Comparison of ENCODE assay signal across 20 cellular contexts in the genomic region with DNA sequence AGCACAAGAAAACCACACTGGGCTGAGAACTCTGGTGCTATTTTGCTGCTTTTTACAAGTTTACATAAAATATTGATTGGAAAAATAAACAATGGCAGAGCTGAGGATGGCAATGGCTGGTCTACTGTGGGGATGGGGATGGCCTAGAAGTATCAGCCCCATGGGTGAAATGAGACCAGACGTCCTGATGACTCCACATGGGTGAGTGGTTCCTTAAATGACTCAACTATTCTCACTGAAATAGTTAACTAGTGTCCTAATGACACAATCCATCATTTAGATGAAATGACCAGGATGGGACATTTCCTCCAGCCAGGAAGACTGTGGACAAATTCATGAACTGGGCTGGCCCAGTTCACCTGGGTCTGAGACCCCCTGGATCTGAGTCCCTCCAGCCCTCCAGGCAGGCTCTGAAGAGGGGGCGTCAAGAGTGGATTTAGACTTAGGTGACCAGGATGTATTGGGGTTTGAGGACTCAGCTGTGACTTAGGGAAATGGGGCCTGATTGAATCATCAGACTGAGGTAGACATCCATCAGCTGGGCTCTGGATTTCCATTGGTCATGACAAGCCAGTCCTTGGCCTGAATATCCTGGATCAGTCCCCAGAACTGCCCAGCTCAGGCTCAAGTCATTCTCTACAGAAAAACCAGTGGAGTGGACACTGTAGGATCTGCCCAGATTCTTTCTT.
DNase-seq lines count a peak whose midpoint lies in the region; ATAC-seq and TF ChIP-seq lines count a peak whose summit lies in the region.
"Had no signal": no experiment of that assay in that cellular context is flagged by ENCODE, and none has a peak within 500 bp of the region (broad histone marks: within the 10 kb centered on the region; RNA-seq: fewer than 3 reads in every experiment).

No MANE protein-coding gene starts in this region.

- H2AFZ ChIP-seq in neuronal stem cell (ENCODE audit: low read length) = no peak overlapping the region

- H3K27ac ChIP-seq in CD4-positive, alpha-beta memory T cell (ENCODE audit: low read depth, low read length) = peak overlapping the region; percentile 49
- peak overlapping the region; percentile 12 for H3K27ac ChIP-seq in effector memory CD4-positive, alpha-beta T cell (ENCODE audit: insufficient read depth, low read length, poor library complexity, severe bottlenecking)
- no peak overlapping the region for H3K27ac ChIP-seq in neuronal stem cell (replicated peaks; ENCODE audit: low read length)

- H2AK5ac ChIP-seq in neuronal stem cell (ENCODE audit: low read depth, low read length) = no peak overlapping the region

- H3K9me3 Mint-ChIP-seq in CD4-positive, alpha-beta memory T cell = peaks cover 0 to 2% (median 0%) of the 10 kb centered on the region in 8 donors
- no peaks in the 10 kb centered on the region for H3K9me3 Mint-ChIP-seq in T-cell
- H3K9me3 Mint-ChIP-seq: HFFc6 had no signal

- no peak for TF ChIP-seq CTCF in foreskin fibroblast (IDR thresholded peaks at IDR 0.05; ENCODE audit: low read depth, low read length)

- H3K18ac ChIP-seq in neuronal stem cell (ENCODE audit: low read length) = no peak overlapping the region

- no peaks in the 10 kb centered on the region for H3K27me3 Mint-ChIP-seq in CD4-positive, alpha-beta memory T cell
- H3K27me3 Mint-ChIP-seq in T-cell = peaks cover 0 to 5% of the 10 kb centered on the region in 2 donors

- WGBS in neuronal stem cell (ENCODE audit: extremely low coverage in 2 of 2, insufficient read length in 2 of 2, insufficient replicate concordance in 1 of 2), 2 donors = no CpG with 5 or more reads among the region's 2 CpGs

- H3K14ac ChIP-seq in neuronal stem cell (ENCODE audit: low read length) = no peak overlapping the region

- DNase-seq in CD4-positive, alpha-beta memory T cell = no peak
- DNase-seq in T-cell (no peak), neuronal stem cell (ENCODE audit: low spot score) (no peak), foreskin fibroblast (no peak)
- DNase-seq in effector memory CD4-positive, alpha-beta T cell = no peak
- DNase-seq: GF-D8, H7, HFFc6, NCI-H1417, NCI-H187, NCI-H226, NCI-H524, NCI-H82, PC-3, RPMI8226, SHP77 treated with DMSO at 0.1 percent for 48 hours, SK-N-SH had no signal

- no peak overlapping the region for H3K9ac ChIP-seq in neuronal stem cell (ENCODE audit: low read depth, low read length, poor library complexity)
- H3K9ac ChIP-seq: BLaER1, SK-N-SH had no signal

- CTCF ChIA-PET in CD4-positive, alpha-beta memory T cell (lab: Charles Lee; ENCODE audit: partially characterized antibody) = interaction anchor here (0.7 to 9.4 kb wide), 27 partner anchors 7 to 168 kb away, joined by 3 to 172 read pairs (median 12); a partner anchor contains a TSS
- CTCF ChIA-PET in T-cell (lab: Charles Lee) = interaction anchor here (0.5 to 3.0 kb wide), 10 partner anchors 14 to 169 kb away, joined by 3 to 22 read pairs (median 5); no protein-coding TSS in a partner anchor

- H2BK5ac ChIP-seq in neuronal stem cell (ENCODE audit: low read length) = no peak overlapping the region

- no peak overlapping the region for H4K91ac ChIP-seq in neuronal stem cell (ENCODE audit: low read depth, low read length, poor library complexity)

- H2BK12ac ChIP-seq in neuronal stem cell (ENCODE audit: low read length) = no peak overlapping the region

- POLR2A ChIA-PET in CD4-positive, alpha-beta memory T cell (lab: Charles Lee; ENCODE audit: partially characterized antibody) = interaction anchor here (0.7 to 7.7 kb wide), 18 partner anchors 10 to 95 kb away, joined by 3 to 127 read pairs (median 6); no protein-coding TSS in a partner anchor
- POLR2A ChIA-PET in T-cell (lab: Charles Lee) = interaction anchor here in 1 of 2 donors (0.6 kb wide), 1 partner anchor 10 kb away, joined by 3 read pairs; no protein-coding TSS in a partner anchor

- H3K79me1 ChIP-seq in neuronal stem cell (ENCODE audit: low read depth, low read length) = no peaks in the 10 kb centered on the region

- H3K4ac ChIP-seq in neuronal stem cell (ENCODE audit: low read length) = no peak overlapping the region

- H3K27ac Mint-ChIP-seq in CD4-positive, alpha-beta memory T cell = peak overlapping the region in 6 of 7 donors; percentile 87 to 94 (median 91)
- H3K27ac Mint-ChIP-seq in T-cell = peak overlapping the region; percentile 82 to 94
- H3K27ac Mint-ChIP-seq: HFFc6 had no signal

- peaks cover 37 to 77% (median 53%) of the 10 kb centered on the region in 4 donors for H3K4me1 Mint-ChIP-seq in CD4-positive, alpha-beta memory T cell
- H3K4me1 Mint-ChIP-seq in T-cell = peaks cover 29 to 60% (median 52%) of the 10 kb centered on the region in 3 donors

- no peak overlapping the region for H4K8ac ChIP-seq in neuronal stem cell (ENCODE audit: low read depth, low read length)

- no peak overlapping the region for H3K4me2 ChIP-seq in neuronal stem cell (ENCODE audit: insufficient read depth, low read length, poor library complexity, severe bottlenecking)
- H3K4me2 ChIP-seq: SK-N-SH had no signal

- H3K9me3 ChIP-seq in CD4-positive, alpha-beta memory T cell (ENCODE audit: control insufficient read depth in 1 of 2, low read length in 2 of 2) = no peaks in the 10 kb centered on the region
- no peaks in the 10 kb centered on the region for H3K9me3 ChIP-seq in effector memory CD4-positive, alpha-beta T cell (ENCODE audit: control insufficient read depth, low read length)
- H3K9me3 ChIP-seq in neuronal stem cell (replicated peaks in 1 of 2; ENCODE audit: control insufficient read depth in 2 of 2, insufficient read depth in 1 of 2, low read depth in 1 of 2, low read length in 2 of 2) = no peaks in the 10 kb centered on the region
- H3K9me3 ChIP-seq: BLaER1, SK-N-SH had no signal

- H3K36me3 Mint-ChIP-seq in CD4-positive, alpha-beta memory T cell = no peaks in the 10 kb centered on the region
- H3K36me3 Mint-ChIP-seq in T-cell = no peaks in the 10 kb centered on the region

- peak overlapping the region; percentile 34 for H3K23ac ChIP-seq in neuronal stem cell (ENCODE audit: low read depth, low read length, poor library complexity)

- no peaks in the 10 kb centered on the region for H3K36me3 ChIP-seq in CD4-positive, alpha-beta memory T cell (ENCODE audit: insufficient read depth, low read length)
- no peaks in the 10 kb centered on the region for H3K36me3 ChIP-seq in effector memory CD4-positive, alpha-beta T cell (ENCODE audit: control insufficient read depth, insufficient read depth, low read length)
- H3K36me3 ChIP-seq in neuronal stem cell (replicated peaks in 1 of 2; ENCODE audit: control insufficient read depth in 2 of 2, insufficient read depth in 2 of 2, low read length in 2 of 2) = no peaks in the 10 kb centered on the region
- H3K36me3 ChIP-seq: BLaER1 had no signal

- intact Hi-C loops in CD4-positive, alpha-beta memory T cell (cut with micrococcal nuclease) = loop anchor here (5.0 kb wide), 1 partner anchor 168 kb away; no protein-coding TSS in a partner anchor

- H3K4me1 ChIP-seq in CD4-positive, alpha-beta memory T cell (ENCODE audit: insufficient read depth, low read length) = peaks cover 61% of the 10 kb centered on the region
- H3K4me1 ChIP-seq in effector memory CD4-positive, alpha-beta T cell (ENCODE audit: control insufficient read depth, insufficient read depth, low read length, poor library complexity, severe bottlenecking) = peaks cover 43% of the 10 kb centered on the region
- H3K4me1 ChIP-seq in neuronal stem cell (ENCODE audit: control insufficient read depth in 2 of 2, insufficient read depth in 1 of 2, low read depth in 1 of 2, low read length in 2 of 2) = peaks cover 0 to 1% of the 10 kb centered on the region in 2 donors

- H3K4me3 ChIP-seq in CD4-positive, alpha-beta memory T cell (ENCODE audit: low read length in 2 of 2) = no peak overlapping the region
- no peak overlapping the region for H3K4me3 ChIP-seq in effector memory CD4-positive, alpha-beta T cell (ENCODE audit: insufficient read depth, low read depth, low read length, poor library complexity, severe bottlenecking)
- H3K4me3 ChIP-seq in neuronal stem cell (ENCODE audit: low read length in 2 of 2) = no peak overlapping the region
- H3K4me3 ChIP-seq in foreskin fibroblast (ENCODE audit: low read depth in 1 of 2, low read length in 2 of 2) = no peak overlapping the region
- H3K4me3 ChIP-seq: BLaER1 had no signal

- ATAC-seq in T-cell (replicated peaks in 1 of 4) (no peak), HG02884 (IDR thresholded peaks at IDR 0.05; ENCODE audit: unreplicated experiment) (no peak), HG03095 (IDR thresholded peaks at IDR 0.05; ENCODE audit: unreplicated experiment) (no peak)
- ATAC-seq: PC-3 had no signal

- peak overlapping the region in 6 of 8 donors; percentile 26 to 84 (median 60) for H3K4me3 Mint-ChIP-seq in CD4-positive, alpha-beta memory T cell
- peak overlapping the region in 1 of 3 donors; percentile 52 for H3K4me3 Mint-ChIP-seq in T-cell
- H3K4me3 Mint-ChIP-seq: HFFc6 had no signal

- H2BK120ac ChIP-seq in neuronal stem cell (ENCODE audit: low read depth, low read length) = no peak overlapping the region

- H2BK15ac ChIP-seq in neuronal stem cell (ENCODE audit: low read length) = no peak overlapping the region

- no peaks in the 10 kb centered on the region for H3K27me3 ChIP-seq in CD4-positive, alpha-beta memory T cell (ENCODE audit: insufficient read depth, low read length)
- H3K27me3 ChIP-seq in effector memory CD4-positive, alpha-beta T cell (replicated peaks; ENCODE audit: control insufficient read depth, insufficient read depth, low read length, poor library complexity, severe bottlenecking) = no peaks in the 10 kb centered on the region
- peaks cover 0 to 3% (median 0%) of the 10 kb centered on the region in 3 experiments for H3K27me3 ChIP-seq in neuronal stem cell (ENCODE audit: control insufficient read depth in 3 of 3, insufficient read depth in 3 of 3, low read depth in 1 of 3, low read length in 3 of 3)
- H3K27me3 ChIP-seq: BLaER1 had no signal
